Comparison of ENCODE assay signal across 26 cellular contexts in genomic region chr2:100303744-100304143, GRCh38. TPM values are rescaled to one million over a fixed set of nuclear protein-coding genes. Genes with fewer than 3 reads are reported as not detected.
"Had no signal": no experiment of that assay in that cellular context is flagged by ENCODE, and none has a peak within 500 bp of the region (broad histone marks: within the 10 kb centered on the region; RNA-seq: fewer than 3 reads in every experiment).

No MANE protein-coding gene starts in this region.

- H3K36me3 Mint-ChIP-seq: immature natural killer cell had no signal

- FAIRE-seq: colon, endothelial cell of umbilical vein, frontal cortex, keratinocyte had no signal

- H3K4me2 ChIP-seq: hepatocyte had no signal

- ATAC-seq: foreskin keratinocyte, gastroesophageal sphincter, heart left ventricle, left cardiac atrium, left lung, left ventricle myocardium superior, lower lobe of right lung, mucosa of descending colon had no signal

- H3K4me1 Mint-ChIP-seq: immature natural killer cell, mesothelial cell of epicardium, naive B cell had no signal

- H3K79me2 ChIP-seq: hepatocyte had no signal

- H3K4me3 ChIP-seq: coronary artery, dorsolateral prefrontal cortex, esophagus muscularis mucosa, gastroesophageal sphincter, heart left ventricle, hepatocyte, left lung, lower lobe of right lung, mucosa of descending colon had no signal

- H2AFZ ChIP-seq: hepatocyte had no signal

- H3K4me3 Mint-ChIP-seq: immature natural killer cell, mesothelial cell of epicardium, naive B cell had no signal

- H3K9me3 ChIP-seq: esophagus muscularis mucosa, gastroesophageal sphincter, left lung, lower lobe of right lung had no signal

- H3K36me3 ChIP-seq: left lung had no signal

- H3K27ac Mint-ChIP-seq: immature natural killer cell, mesothelial cell of epicardium, naive B cell had no signal

- H3K9me3 Mint-ChIP-seq: immature natural killer cell had no signal

- DNase-seq: dermis blood vessel endothelial cell; dorsolateral prefrontal cortex; effector CD4-positive, alpha-beta T cell; effector memory CD4-positive, alpha-beta T cell; foreskin keratinocyte; heart left ventricle; hypothalamus; immature natural killer cell; left cardiac atrium; left lung; left ventricle myocardium superior; lower lobe of right lung; mesenchymal stem cell; mucosa of descending colon; naive B cell had no signal

- H3K27ac ChIP-seq: coronary artery, dorsolateral prefrontal cortex, esophagus muscularis mucosa, foreskin keratinocyte, gastroesophageal sphincter, heart left ventricle, hepatocyte, left lung, lower lobe of right lung had no signal

- H3K27me3 ChIP-seq: dorsolateral prefrontal cortex, esophagus muscularis mucosa, foreskin keratinocyte, gastroesophageal sphincter, heart left ventricle, hepatocyte, left lung had no signal

- H3K4me1 ChIP-seq: foreskin keratinocyte, heart left ventricle, left lung, lower lobe of right lung had no signal

RNA-seq across cellular contexts. Expression of gene LONRF2, which starts 18.6 kb away (rescaled TPM):
- total RNA-seq: dermis blood vessel endothelial cell, endothelial cell of umbilical vein, foreskin keratinocyte, lung microvascular endothelial cell, myocyte had no signal
- polyA plus RNA-seq: foreskin keratinocyte, immature natural killer cell, keratinocyte had no signal
